27 cellular contexts compared by ENCODE assay signal in the genomic region with DNA sequence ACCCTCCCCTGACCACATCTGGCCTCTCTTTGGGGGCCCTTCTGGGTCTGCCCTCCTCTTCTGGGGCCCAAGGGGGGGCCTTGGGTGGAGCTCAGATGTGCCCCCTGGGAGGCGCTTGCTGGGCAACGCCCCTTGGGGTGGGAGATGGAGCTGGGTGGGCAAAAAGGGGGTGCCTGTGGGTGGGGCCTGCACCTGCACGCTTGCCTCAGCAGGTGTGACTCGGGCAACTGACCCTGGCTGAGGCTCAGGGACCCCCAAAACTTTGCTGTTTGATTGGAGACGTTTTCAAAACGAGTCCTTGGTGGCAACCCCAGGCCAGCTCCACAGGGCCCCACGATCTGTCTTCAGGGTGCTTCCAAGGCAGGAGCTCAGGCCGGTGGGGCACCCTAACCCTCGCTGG.
"Had no signal": no experiment of that assay in that cellular context is flagged by ENCODE, and none has a peak within 500 bp of the region (broad histone marks: within the 10 kb centered on the region; RNA-seq: fewer than 3 reads in every experiment).

No MANE protein-coding gene starts in this region.

- H3K27me3 ChIP-seq: foreskin keratinocyte, heart left ventricle, right atrium auricular region, spleen, suprapubic skin had no signal

- DNase-seq: dermis blood vessel endothelial cell; effector memory CD4-positive, alpha-beta T cell; foreskin keratinocyte; hypothalamus; immature natural killer cell; islet precursor cell; kidney glomerular epithelial cell; left colon; left ventricle myocardium inferior; lower lobe of right lung; naive thymus-derived CD8-positive, alpha-beta T cell; nephron progenitor cell; nucleus accumbens; spleen; stimulated activated CD4-positive, alpha-beta T cell treated with anti-CD3 and anti-CD28 coated beads, Interleukin-15, amount 100 ng/mL, for 24 hours; stimulated activated CD4-positive, alpha-beta T cell treated with anti-CD3 and anti-CD28 coated beads, Interleukin-2, amount 100 ng/mL, for 48 hours; stimulated activated naive CD4-positive, alpha-beta T cell; stimulated activated naive CD8-positive, alpha-beta T cell treated with anti-CD3 and anti-CD28 coated beads, Interleukin-15, amount 100 ng/mL, for 72 hours; trophoblast cell had no signal

- H3K27ac ChIP-seq: coronary artery, esophagus muscularis mucosa, foreskin keratinocyte, gastroesophageal sphincter, heart left ventricle, left ventricle myocardium inferior, lower lobe of right lung, prostate gland, right atrium auricular region, spleen, suprapubic skin had no signal

- H3K27ac Mint-ChIP-seq: nephron progenitor cell had no signal

- H3K36me3 Mint-ChIP-seq: immature natural killer cell had no signal

- H3K4me3 Mint-ChIP-seq: immature natural killer cell; naive thymus-derived CD8-positive, alpha-beta T cell; nephron progenitor cell; stimulated activated naive CD8-positive, alpha-beta T cell treated with anti-CD3 and anti-CD28 coated beads, Interleukin-15, amount 100 ng/mL, for 72 hours had no signal

- H3K4me1 ChIP-seq: prostate gland had no signal

- H3K36me3 ChIP-seq: esophagus muscularis mucosa, gastroesophageal sphincter, heart left ventricle, left ventricle myocardium inferior, lower lobe of right lung, prostate gland, right atrium auricular region, spleen, suprapubic skin had no signal

- H3K4me3 ChIP-seq: coronary artery, esophagus muscularis mucosa, gastroesophageal sphincter, heart left ventricle, left ventricle myocardium inferior, lower lobe of right lung, prostate gland, right atrium auricular region, spleen, suprapubic skin had no signal

- ATAC-seq: foreskin keratinocyte; gastroesophageal sphincter; heart left ventricle; left colon; lower lobe of right lung; naive thymus-derived CD8-positive, alpha-beta T cell; sciatic nerve had no signal

- H3K9me3 Mint-ChIP-seq: stimulated activated naive CD8-positive, alpha-beta T cell treated with anti-CD3 and anti-CD28 coated beads, Interleukin-15, amount 100 ng/mL, for 72 hours had no signal

- H3K9me3 ChIP-seq: lower lobe of right lung, prostate gland, suprapubic skin had no signal
